32 cellular contexts compared by ENCODE assay signal in the genomic region with DNA sequence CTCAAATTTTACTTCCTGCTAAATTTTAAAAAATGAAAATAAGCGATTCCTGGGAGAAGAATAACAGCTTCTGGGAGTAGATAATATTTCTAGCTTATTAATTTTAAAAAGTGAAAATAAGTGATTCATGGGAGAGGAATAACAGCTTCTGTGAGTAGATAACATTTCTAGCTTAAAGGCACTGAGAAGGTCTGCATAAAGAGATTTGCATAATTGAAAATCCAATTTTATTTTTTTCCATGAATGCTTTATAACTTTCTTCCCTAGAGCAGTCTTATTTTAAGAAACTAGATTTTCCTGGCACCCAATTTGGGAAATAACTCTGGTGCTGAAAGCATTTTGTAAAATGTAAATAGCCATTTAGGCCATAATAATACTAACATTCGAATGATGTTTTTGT.
"Had no signal": no experiment of that assay in that cellular context is flagged by ENCODE, and none has a peak within 500 bp of the region (broad histone marks: within the 10 kb centered on the region; RNA-seq: fewer than 3 reads in every experiment).

No MANE protein-coding gene starts in this region.

- FAIRE-seq: astrocyte, bronchial epithelial cell had no signal

- H3K27me3 ChIP-seq: adrenal gland, ascending aorta, body of pancreas, brain microvascular endothelial cell, breast epithelium, cardiac muscle cell had no signal

- DNase-seq: activated effector memory CD4-positive, alpha-beta T cell treated with anti-CD3 and anti-CD28 coated beads, Interleukin-2, amount 50 U/mL, for 16 hours; activated effector memory CD4-positive, alpha-beta T cell treated with Interleukin-2 at 50 U/mL for 16 hours; activated gamma-delta T cell; activated gamma-delta T cell treated with Interleukin-2 at 50 U/mL for 16 hours; activated naive CD4-positive, alpha-beta T cell; activated naive CD4-positive, alpha-beta T cell treated with anti-CD3 and anti-CD28 coated beads for 36 hours; activated naive CD4-positive, alpha-beta T cell treated with anti-CD3 and anti-CD28 coated beads, Interleukin-2, amount 10 ng/mL, durations not matched to agents 7 days and 5 days; activated naive CD4-positive, alpha-beta T cell treated with anti-CD3 and anti-CD28 coated beads, Interleukin-2, amount 50 U/mL, for 16 hours; activated naive CD4-positive, alpha-beta T cell treated with Interleukin-2 at 50 U/mL for 16 hours; activated naive CD8-positive, alpha-beta T cell treated with anti-CD3 and anti-CD28 coated beads for 36 hours; activated naive CD8-positive, alpha-beta T cell treated with anti-CD3 and anti-CD28 coated beads, Interleukin-2, amount 10 ng/mL, durations not matched to agents 7 days and 5 days; activated naive CD8-positive, alpha-beta T cell treated with anti-CD3 and anti-CD28 coated beads, Interleukin-2, amount 50 U/mL, for 24 hours; activated T-cell treated with anti-CD3 and anti-CD28 coated beads, Interleukin-2, amount 50 U/mL, for 4 hours; activated T-cell treated with anti-CD3 and anti-CD28 coated beads, Interleukin-2, amount 50 U/mL, for 48 hours; activated T-cell treated with anti-CD3 and anti-CD28 coated beads, Interleukin-2, amount 50 U/mL, for 72 hours; adrenal gland; amniotic stem cell; amygdala; anterior cingulate cortex; aorta; body of pancreas; brain microvascular endothelial cell; caudate nucleus; central memory CD4-positive, alpha-beta T cell; cerebellar nuclear complex had no signal

- H3K27ac ChIP-seq: adrenal gland, ascending aorta, body of pancreas, brain microvascular endothelial cell, breast epithelium, cardiac muscle cell had no signal

- H3K4me3 ChIP-seq: adrenal gland, ascending aorta, body of pancreas, breast epithelium, cardiac muscle cell had no signal

- ATAC-seq: activated naive CD4-positive, alpha-beta T cell treated with anti-CD3 and anti-CD28 coated beads, Interleukin-2, amount 50 U/mL, for 72 hours; activated naive CD8-positive, alpha-beta T cell treated with anti-CD3 and anti-CD28 coated beads, Interleukin-2, amount 50 U/mL, for 24 hours; activated T-cell treated with anti-CD3 and anti-CD28 coated beads, Interleukin-2, amount 50 U/mL, for 4 hours; activated T-cell treated with anti-CD3 and anti-CD28 coated beads, Interleukin-2, amount 50 U/mL, for 72 hours; activated T-helper 17 cell treated with anti-CD3 and anti-CD28 coated beads, Interleukin-2, amount 50 U/mL, for 72 hours; body of pancreas had no signal

- H3K9me3 ChIP-seq: adrenal gland, ascending aorta, body of pancreas, breast epithelium had no signal

- H3K4me1 ChIP-seq: adrenal gland, ascending aorta, body of pancreas, breast epithelium had no signal

- H3K36me3 ChIP-seq: adrenal gland, ascending aorta, brain microvascular endothelial cell, breast epithelium, cardiac muscle cell had no signal
